ENCODE assay signal across 8 cellular contexts in genomic region chr16:50025544-50025931, GRCh38. TPM values are rescaled to one million over a fixed set of nuclear protein-coding genes. Genes with fewer than 3 reads are reported as not detected.
DNase-seq lines count a peak whose midpoint lies in the region; ATAC-seq and TF ChIP-seq lines count a peak whose summit lies in the region.

No MANE protein-coding gene starts in this region.

- H3K9me3 ChIP-seq in heart right ventricle (no peaks in the 10 kb centered on the region), WERI-Rb-1 (ENCODE audit: severe bottlenecking) (no peaks in the 10 kb centered on the region)

- no peaks in the 10 kb centered on the region for H3K27me3 ChIP-seq in heart right ventricle
- no peaks in the 10 kb centered on the region for H3K27me3 ChIP-seq in WERI-Rb-1 (ENCODE audit: insufficient read depth, low read depth, severe bottlenecking)

- DNase-seq in heart right ventricle = no peak
- DNase-seq in Right ventricle myocardium superior = no peak
- peak; percentile 39 for DNase-seq in HPDE6-E6E7 (ENCODE audit: extremely low spot score)
- peak; percentile 12 for DNase-seq in WERI-Rb-1
- peak; percentile 23 for DNase-seq in endothelial cell (ENCODE audit: low spot score)
- no peak for DNase-seq in natural killer cell treated with Interleukin-12 subunit alpha and Interleukin-12 subunit beta and Interleukin-15 and Interleukin-18, amount 100 ng/mL, for 72 hours (ENCODE audit: low spot score)
- no peak for DNase-seq in SIG-M5 (lab: John Stamatoyannopoulos, UW)
- DNase-seq in NCI-H1694 (lab: John Stamatoyannopoulos, UW) = no peak

- no peak for TF ChIP-seq CTCF in heart right ventricle (IDR thresholded peaks at IDR 0.05)
- TF ChIP-seq CTCF in WERI-Rb-1 (IDR thresholded peaks at IDR 0.05; ENCODE audit: low read depth, low read length) = no peak
- TF ChIP-seq CTCF in endothelial cell (IDR thresholded peaks at IDR 0.05; ENCODE audit: unreplicated experiment) = no peak

- WGBS in heart right ventricle, 2 donors = 1% methylated on average over 17 of the region's 17 CpGs

- H3K4me3 Mint-ChIP-seq in endothelial cell (ENCODE audit: unreplicated experiment) = peak overlapping the region; percentile 96
- peak overlapping the region; percentile 98 for H3K4me3 Mint-ChIP-seq in natural killer cell treated with Interleukin-12 subunit alpha and Interleukin-12 subunit beta and Interleukin-15 and Interleukin-18, amount 100 ng/mL, for 72 hours

- ATAC-seq in heart right ventricle = peak in 3 of 8 donors; percentile 0 to 27 (median 15)
- ATAC-seq in Right ventricle myocardium superior (ENCODE audit: poor library complexity) = no peak
- peak in 1 of 2 donors; percentile 7 for ATAC-seq in natural killer cell treated with Interleukin-12 subunit alpha and Interleukin-12 subunit beta and Interleukin-15 and Interleukin-18, amount 100 ng/mL, for 72 hours

- H3K4me3 ChIP-seq in heart right ventricle = peak overlapping the region; percentile 80 to 100 (median 96)
- H3K4me3 ChIP-seq in WERI-Rb-1 (ENCODE audit: low read depth, low read length) = peak overlapping the region; percentile 91

- H3K9me3 Mint-ChIP-seq in endothelial cell (ENCODE audit: unreplicated experiment) = no peaks in the 10 kb centered on the region
- H3K9me3 Mint-ChIP-seq in natural killer cell treated with Interleukin-12 subunit alpha and Interleukin-12 subunit beta and Interleukin-15 and Interleukin-18, amount 100 ng/mL, for 72 hours = no peaks in the 10 kb centered on the region

- no peaks in the 10 kb centered on the region for H3K27me3 Mint-ChIP-seq in endothelial cell (ENCODE audit: unreplicated experiment)
- H3K27me3 Mint-ChIP-seq in natural killer cell treated with Interleukin-12 subunit alpha and Interleukin-12 subunit beta and Interleukin-15 and Interleukin-18, amount 100 ng/mL, for 72 hours = peaks cover 10 to 13% of the 10 kb centered on the region in 2 donors

- peaks cover 0 to 31% (median 17%) of the 10 kb centered on the region in 9 donors for H3K4me1 ChIP-seq in heart right ventricle

- peak overlapping the region; percentile 86 for H3K27ac Mint-ChIP-seq in endothelial cell (ENCODE audit: unreplicated experiment)
- peak overlapping the region; percentile 72 to 87 for H3K27ac Mint-ChIP-seq in natural killer cell treated with Interleukin-12 subunit alpha and Interleukin-12 subunit beta and Interleukin-15 and Interleukin-18, amount 100 ng/mL, for 72 hours

- H3K4me1 Mint-ChIP-seq in endothelial cell (ENCODE audit: unreplicated experiment) = peaks cover 4% of the 10 kb centered on the region
- peaks cover 8 to 16% of the 10 kb centered on the region in 2 donors for H3K4me1 Mint-ChIP-seq in natural killer cell treated with Interleukin-12 subunit alpha and Interleukin-12 subunit beta and Interleukin-15 and Interleukin-18, amount 100 ng/mL, for 72 hours (ENCODE audit: low read depth in 2 of 2)

- intact Hi-C loops in heart right ventricle (cut with DNase I) = loop anchor here in 7 of 10 donors (2.0 to 10.0 kb wide), 13 partner anchors 39 to 779 kb away; partner anchors contain the start of genes HEATR3 (in 3 of the 7), BRD7 (in 2 of the 7) and TENT4B (in 1 of the 7)
- intact Hi-C loops in Right ventricle myocardium superior (cut with DNase I) = loop anchor here (5.0 kb wide), 1 partner anchor 187 kb away; no protein-coding TSS in a partner anchor

- peaks cover 0 to 33% (median 0%) of the 10 kb centered on the region in 9 donors for H3K36me3 ChIP-seq in heart right ventricle
- peaks cover 3% of the 10 kb centered on the region; the same call in 1 of the 2 replicates for H3K36me3 ChIP-seq in WERI-Rb-1

- H3K27ac ChIP-seq in heart right ventricle (peak overlapping the region; percentile 36 to 96 (median 90)), WERI-Rb-1 (peak overlapping the region; percentile 52)

- H3K36me3 Mint-ChIP-seq in endothelial cell (ENCODE audit: low read depth, unreplicated experiment) = peaks cover 4% of the 10 kb centered on the region
- H3K36me3 Mint-ChIP-seq in natural killer cell treated with Interleukin-12 subunit alpha and Interleukin-12 subunit beta and Interleukin-15 and Interleukin-18, amount 100 ng/mL, for 72 hours = peaks cover 4% of the 10 kb centered on the region

RNA-seq across cellular contexts. Expression of gene CNEP1R1, which starts 0.5 kb away (rescaled TPM):
- total RNA-seq in heart right ventricle (10 to 100 TPM; 12.4 to 20.6 (median 17.6) TPM), Right ventricle myocardium superior (16.1 TPM), endothelial cell (ENCODE audit: unreplicated experiment) (32.7 TPM)
- polyA plus RNA-seq in heart right ventricle = 10 to 100 TPM in 1 of 2 donors, 1 to 10 TPM in 1; 9.7 to 22.4 TPM
- total RNA-seq in natural killer cell treated with Interleukin-12 subunit alpha and Interleukin-12 subunit beta and Interleukin-15 and Interleukin-18, amount 100 ng/mL, for 72 hours = 10 to 100 TPM; 22.1 to 26.6 TPM

RNA-seq across cellular contexts. Expression of gene HEATR3, which starts 40.2 kb away (rescaled TPM):
- 10 to 100 TPM in 7 of 10 donors, 1 to 10 TPM in 3; 8.7 to 15.8 (median 11.2) TPM for total RNA-seq in heart right ventricle
- polyA plus RNA-seq in heart right ventricle = 1 to 10 TPM; 3.8 to 4.3 TPM
- 9.9 TPM for total RNA-seq in Right ventricle myocardium superior
- total RNA-seq in endothelial cell (ENCODE audit: unreplicated experiment) = 10.3 TPM
- 10 to 100 TPM; 25.4 to 46.6 TPM for total RNA-seq in natural killer cell treated with Interleukin-12 subunit alpha and Interleukin-12 subunit beta and Interleukin-15 and Interleukin-18, amount 100 ng/mL, for 72 hours

Comparison
In these comparisons a context has a peak if more than half of its experiments do, and no peak if none do; other contexts are left out.
1. DNase-seq: peak in HPDE6-E6E7 (single experiment), WERI-Rb-1 (single experiment) and endothelial cell (single experiment); none in heart right ventricle (0 of 2), Right ventricle myocardium superior (single experiment), natural killer cell treated with Interleukin-12 subunit alpha and Interleukin-12 subunit beta and Interleukin-15 and Interleukin-18, amount 100 ng/mL, for 72 hours (single experiment), SIG-M5 (single experiment) and NCI-H1694 (single experiment).